ENCODE assay signal across 20 cellular contexts in the genomic region with DNA sequence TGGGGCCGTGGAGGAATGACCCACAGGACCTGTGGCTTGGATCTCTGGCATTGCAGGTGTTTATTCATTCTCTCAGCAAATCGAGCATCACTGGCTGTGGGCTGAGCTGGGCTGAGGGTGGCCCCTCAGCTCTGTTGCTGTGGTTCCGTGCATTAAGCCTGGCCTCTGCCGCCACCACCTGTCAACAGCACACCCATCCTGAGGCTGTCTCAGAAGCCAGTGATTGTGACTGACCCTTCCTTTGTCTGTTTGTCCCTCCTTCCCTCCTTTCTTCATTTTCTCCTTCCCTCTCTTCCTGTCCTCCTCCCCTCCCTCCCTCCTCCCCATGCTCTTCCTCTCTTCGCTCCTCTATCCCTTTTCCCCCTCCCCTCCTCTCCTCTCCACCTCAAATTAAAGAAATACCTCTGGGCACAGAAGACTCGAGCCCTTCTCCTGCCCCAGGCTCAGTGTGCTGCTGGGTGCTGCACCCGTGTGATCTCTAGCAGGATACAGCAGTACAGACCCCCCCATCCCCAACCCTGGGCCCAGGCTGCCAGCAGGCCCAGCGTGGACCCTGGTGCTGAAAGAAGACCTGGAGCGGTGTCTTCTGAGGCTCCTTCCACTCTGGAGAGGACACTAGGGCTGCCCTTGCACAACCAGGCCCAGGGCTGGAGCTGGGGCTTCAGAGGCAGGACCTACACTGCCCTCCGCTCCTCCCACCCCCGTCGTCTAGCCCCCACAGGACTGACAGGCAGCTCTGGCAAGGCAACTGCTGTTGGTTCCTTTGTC.
DNase-seq lines count a peak whose midpoint lies in the region; ATAC-seq, FAIRE-seq and TF ChIP-seq lines count a peak whose summit lies in the region.
"Had no signal": no experiment of that assay in that cellular context is flagged by ENCODE, and none has a peak within 500 bp of the region (broad histone marks: within the 10 kb centered on the region; RNA-seq: fewer than 3 reads in every experiment).

No MANE protein-coding gene starts in this region.

- no peak for TF ChIP-seq CTCF in kidney (IDR thresholded peaks at IDR 0.05; ENCODE audit: borderline replicate concordance, extremely low read depth, insufficient read depth)
- no peak for TF ChIP-seq CTCF in tibial nerve (IDR thresholded peaks at IDR 0.05)

- TF ChIP-seq POLR2A in tibial nerve (IDR thresholded peaks at IDR 0.05) = no peak

- peak overlapping the region; percentile 23 to 59 for H3K27ac Mint-ChIP-seq in stimulated activated naive CD8-positive, alpha-beta T cell treated with anti-CD3 and anti-CD28 coated beads, Interleukin-15, amount 100 ng/mL, for 72 hours
- peak overlapping the region; percentile 62 for H3K27ac Mint-ChIP-seq in activated T-helper 17 cell treated with anti-CD3 and anti-CD28 coated beads, Interleukin-2, amount 50 U/mL, for 72 hours
- H3K27ac Mint-ChIP-seq: activated T-helper 2 cell treated with anti-CD3 and anti-CD28 coated beads, Interferon-gamma antibody, Interleukin-2, Interleukin-4, amounts not matched to agents 10 μg/mL and 5 μg/mL and 100 μg/mL, durations not matched to agents 14 hours and 24 hours and 36 hours; dendritic cell treated with granulocyte-macrophage colony-stimulating factor and Interleukin-4, amounts not matched to agents 40 ng/mL and 50 ng/mL, for 4 days had no signal

- H3K9me3 ChIP-seq in kidney (ENCODE audit: control insufficient read depth in 1 of 2, low read length in 2 of 2) (no peaks in the 10 kb centered on the region), tibial nerve (no peaks in the 10 kb centered on the region)
- H3K9me3 ChIP-seq: body of pancreas, testis had no signal

- no peak overlapping the region for H3K27ac ChIP-seq in kidney (ENCODE audit: low read depth in 2 of 2, low read length in 2 of 2)
- H3K27ac ChIP-seq in tibial nerve = peak overlapping the region in 1 of 4 donors; percentile 1
- H3K27ac ChIP-seq: body of pancreas, testis had no signal

- peaks cover 21% of the 10 kb centered on the region for H3K4me1 Mint-ChIP-seq in stimulated activated naive CD8-positive, alpha-beta T cell treated with anti-CD3 and anti-CD28 coated beads, Interleukin-15, amount 100 ng/mL, for 72 hours
- H3K4me1 Mint-ChIP-seq in activated T-helper 17 cell treated with anti-CD3 and anti-CD28 coated beads, Interleukin-2, amount 50 U/mL, for 72 hours = peaks cover 30% of the 10 kb centered on the region

- intact Hi-C loops in kidney (cut with DNase I) = no loop called here

- H3K36me3 ChIP-seq in kidney (ENCODE audit: control insufficient read depth in 1 of 2, insufficient read depth in 2 of 2, low read length in 2 of 2) (peaks cover 28 to 56% of the 10 kb centered on the region in 2 donors), tibial nerve (peaks cover 0 to 85% (median 0%) of the 10 kb centered on the region in 3 donors)

- H3K9ac ChIP-seq in kidney (ENCODE audit: low read length in 2 of 2) = no peak overlapping the region

- peaks cover 0 to 12% of the 10 kb centered on the region in 2 donors for H3K4me1 ChIP-seq in kidney (ENCODE audit: control insufficient read depth in 1 of 2, insufficient read depth in 1 of 2, low read depth in 1 of 2, low read length in 2 of 2)
- peaks cover 0 to 70% (median 1%) of the 10 kb centered on the region in 4 donors for H3K4me1 ChIP-seq in tibial nerve
- H3K4me1 ChIP-seq: body of pancreas had no signal

- H3K4me3 ChIP-seq in kidney (ENCODE audit: low read length in 2 of 2) = no peak overlapping the region
- no peak overlapping the region for H3K4me3 ChIP-seq in tibial nerve
- H3K4me3 ChIP-seq: body of pancreas, testis had no signal

- no peak for TF ChIP-seq EP300 in tibial nerve (IDR thresholded peaks at IDR 0.05)

- H3K9me3 Mint-ChIP-seq in stimulated activated naive CD8-positive, alpha-beta T cell treated with anti-CD3 and anti-CD28 coated beads, Interleukin-15, amount 100 ng/mL, for 72 hours = no peaks in the 10 kb centered on the region
- H3K9me3 Mint-ChIP-seq in activated T-helper 17 cell treated with anti-CD3 and anti-CD28 coated beads, Interleukin-2, amount 50 U/mL, for 72 hours = no peaks in the 10 kb centered on the region
- H3K9me3 Mint-ChIP-seq: activated T-helper 2 cell treated with anti-CD3 and anti-CD28 coated beads, Interferon-gamma antibody, Interleukin-2, Interleukin-4, amounts not matched to agents 10 μg/mL and 5 μg/mL and 100 μg/mL, durations not matched to agents 14 hours and 24 hours and 36 hours; dendritic cell treated with granulocyte-macrophage colony-stimulating factor and Interleukin-4, amounts not matched to agents 40 ng/mL and 50 ng/mL, for 4 days had no signal

- no peak for DNase-seq in stimulated activated naive CD8-positive, alpha-beta T cell treated with anti-CD3 and anti-CD28 coated beads, Interleukin-15, amount 100 ng/mL, for 72 hours
- DNase-seq in stimulated activated naive CD8-positive, alpha-beta T cell treated with anti-CD3 and anti-CD28 coated beads, Interleukin-15, Interleukin-2, amounts not matched to agents 100 U/mL and 50 U/mL, for 24 hours = no peak
- peak; percentile 55 for DNase-seq in kidney
- DNase-seq in tibial nerve (ENCODE audit: low spot score in 2 of 2) = no peak
- DNase-seq in NCI-H2107 treated with DMSO at 0.1 percent for 48 hours (lab: John Stamatoyannopoulos, UW; ENCODE audit: unreplicated experiment) = no peak
- DNase-seq in effector CD8-positive, alpha-beta T cell (lab: John Stamatoyannopoulos, UW) = no peak
- DNase-seq: activated CD4-positive, CD25-positive, alpha-beta regulatory T cell treated with anti-CD3 and anti-CD28 coated beads, Interleukin-2, amount 50 U/mL, for 72 hours; body of pancreas; HCEC 1CT; islet precursor cell; Kasumi-1; NCI-H1048; NCI-H187 treated with DMSO at 0.1 percent for 48 hours; NCI-H446 treated with DMSO at 0.1 percent for 48 hours; testis had no signal

- H3K27me3 ChIP-seq in tibial nerve = no peaks in the 10 kb centered on the region
- H3K27me3 ChIP-seq: body of pancreas, testis had no signal

- no peak for FAIRE-seq in kidney (lab: Jason Lieb, UNC)
- FAIRE-seq: frontal cortex had no signal

- H3K4me3 Mint-ChIP-seq in stimulated activated naive CD8-positive, alpha-beta T cell treated with anti-CD3 and anti-CD28 coated beads, Interleukin-15, amount 100 ng/mL, for 72 hours = no peak overlapping the region
- H3K4me3 Mint-ChIP-seq in activated T-helper 17 cell treated with anti-CD3 and anti-CD28 coated beads, Interleukin-2, amount 50 U/mL, for 72 hours = no peak overlapping the region
- H3K4me3 Mint-ChIP-seq: dendritic cell treated with granulocyte-macrophage colony-stimulating factor and Interleukin-4, amounts not matched to agents 40 ng/mL and 50 ng/mL, for 4 days had no signal

- no peak for ATAC-seq in stimulated activated naive CD8-positive, alpha-beta T cell treated with anti-CD3 and anti-CD28 coated beads, Interleukin-15, amount 100 ng/mL, for 72 hours
- no peak for ATAC-seq in stimulated activated naive CD8-positive, alpha-beta T cell treated with anti-CD3 and anti-CD28 coated beads, Interleukin-15, Interleukin-2, amounts not matched to agents 100 U/mL and 50 U/mL, for 24 hours
- no peak for ATAC-seq in activated T-helper 17 cell treated with anti-CD3 and anti-CD28 coated beads, Interleukin-2, amount 50 U/mL, for 72 hours (replicated peaks)
- ATAC-seq: body of pancreas, sciatic nerve had no signal

- peaks cover 38% of the 10 kb centered on the region for H3K36me3 Mint-ChIP-seq in activated T-helper 17 cell treated with anti-CD3 and anti-CD28 coated beads, Interleukin-2, amount 50 U/mL, for 72 hours (ENCODE audit: low read depth)

- WGBS in tibial nerve, 2 donors = 69 to 73% methylated on average over 12 of the region's 12 CpGs

- H3K27me3 Mint-ChIP-seq in stimulated activated naive CD8-positive, alpha-beta T cell treated with anti-CD3 and anti-CD28 coated beads, Interleukin-15, amount 100 ng/mL, for 72 hours = no peaks in the 10 kb centered on the region
- no peaks in the 10 kb centered on the region for H3K27me3 Mint-ChIP-seq in activated T-helper 17 cell treated with anti-CD3 and anti-CD28 coated beads, Interleukin-2, amount 50 U/mL, for 72 hours
- H3K27me3 Mint-ChIP-seq: dendritic cell treated with granulocyte-macrophage colony-stimulating factor and Interleukin-4, amounts not matched to agents 40 ng/mL and 50 ng/mL, for 4 days had no signal
